ENCODE assay signal across 1 cellular context in genomic region chr11:124193221-124193945, GRCh38.
TF ChIP-seq lines count a peak whose summit lies in the region.

No MANE protein-coding gene starts in this region.

TF ChIP-seq in GM23338, 12 proteins besides CTCF, POLR2A, EP300 and RAD21 (continued from another document):
- TF ChIP-seq, protein P1, sequence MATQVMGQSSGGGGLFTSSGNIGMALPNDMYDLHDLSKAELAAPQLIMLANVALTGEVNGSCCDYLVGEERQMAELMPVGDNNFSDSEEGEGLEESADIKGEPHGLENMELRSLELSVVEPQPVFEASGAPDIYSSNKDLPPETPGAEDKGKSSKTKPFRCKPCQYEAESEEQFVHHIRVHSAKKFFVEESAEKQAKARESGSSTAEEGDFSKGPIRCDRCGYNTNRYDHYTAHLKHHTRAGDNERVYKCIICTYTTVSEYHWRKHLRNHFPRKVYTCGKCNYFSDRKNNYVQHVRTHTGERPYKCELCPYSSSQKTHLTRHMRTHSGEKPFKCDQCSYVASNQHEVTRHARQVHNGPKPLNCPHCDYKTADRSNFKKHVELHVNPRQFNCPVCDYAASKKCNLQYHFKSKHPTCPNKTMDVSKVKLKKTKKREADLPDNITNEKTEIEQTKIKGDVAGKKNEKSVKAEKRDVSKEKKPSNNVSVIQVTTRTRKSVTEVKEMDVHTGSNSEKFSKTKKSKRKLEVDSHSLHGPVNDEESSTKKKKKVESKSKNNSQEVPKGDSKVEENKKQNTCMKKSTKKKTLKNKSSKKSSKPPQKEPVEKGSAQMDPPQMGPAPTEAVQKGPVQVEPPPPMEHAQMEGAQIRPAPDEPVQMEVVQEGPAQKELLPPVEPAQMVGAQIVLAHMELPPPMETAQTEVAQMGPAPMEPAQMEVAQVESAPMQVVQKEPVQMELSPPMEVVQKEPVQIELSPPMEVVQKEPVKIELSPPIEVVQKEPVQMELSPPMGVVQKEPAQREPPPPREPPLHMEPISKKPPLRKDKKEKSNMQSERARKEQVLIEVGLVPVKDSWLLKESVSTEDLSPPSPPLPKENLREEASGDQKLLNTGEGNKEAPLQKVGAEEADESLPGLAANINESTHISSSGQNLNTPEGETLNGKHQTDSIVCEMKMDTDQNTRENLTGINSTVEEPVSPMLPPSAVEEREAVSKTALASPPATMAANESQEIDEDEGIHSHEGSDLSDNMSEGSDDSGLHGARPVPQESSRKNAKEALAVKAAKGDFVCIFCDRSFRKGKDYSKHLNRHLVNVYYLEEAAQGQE (IDR thresholded peaks at IDR 0.05; ENCODE audit: unreplicated experiment), result no peak
- TF ChIP-seq JUNB (IDR thresholded peaks at IDR 0.05; ENCODE audit: unreplicated experiment) (no peak), ZNF331 (CRISPR knock-in tag; IDR thresholded peaks at IDR 0.05; ENCODE audit: low read depth) (no peak), CREB1 (CRISPR knock-in tag; IDR thresholded peaks at IDR 0.05; ENCODE audit: low read depth) (no peak), POLR2AphosphoS5 (IDR thresholded peaks at IDR 0.05; ENCODE audit: low read depth) (no peak), EZH2 (IDR thresholded peaks at IDR 0.05; ENCODE audit: low read depth, unreplicated experiment) (no peak)
